In genomic region chr9:114779352-114779845, GRCh38 we compare ENCODE assay signal across 12 cellular contexts. TPM values are rescaled to one million over a fixed set of nuclear protein-coding genes. Genes with fewer than 3 reads are reported as not detected.
A peak's percentile ranks its signal among the peaks of the same experiment; 100 is the strongest.
DNase-seq lines count a peak whose midpoint lies in the region; ATAC-seq and TF ChIP-seq lines count a peak whose summit lies in the region.
"Had no signal": no experiment of that assay in that cellular context is flagged by ENCODE, and none has a peak within 500 bp of the region (broad histone marks: within the 10 kb centered on the region; RNA-seq: fewer than 3 reads in every experiment).

No MANE protein-coding gene starts in this region.

- H3K27me3 ChIP-seq in duodenal mucosa (ENCODE audit: control insufficient read depth in 1 of 2, insufficient read depth in 2 of 2, low read length in 2 of 2) (no peaks in the 10 kb centered on the region), osteoblast (ENCODE audit: insufficient read depth, low read length) (peaks cover 14% of the 10 kb centered on the region)

- TF ChIP-seq CTCF in osteoblast (IDR thresholded peaks at IDR 0.05; ENCODE audit: extremely low read depth, low read depth, low read length) (no peak), HFFc6 (IDR thresholded peaks at IDR 0.05) (no peak)

- H3K36me3 ChIP-seq in duodenal mucosa (ENCODE audit: control insufficient read depth in 1 of 2, insufficient read depth in 2 of 2, low read length in 2 of 2) (no peaks in the 10 kb centered on the region), osteoblast (ENCODE audit: insufficient read depth, low read length) (no peaks in the 10 kb centered on the region)
- H3K36me3 ChIP-seq: cardiac muscle cell had no signal

- H3K27ac Mint-ChIP-seq in HFFc6: no peak overlapping the region
- H3K27ac Mint-ChIP-seq in natural killer cell treated with Interleukin-12 subunit alpha and Interleukin-12 subunit beta and Interleukin-15 and Interleukin-18, amount 100 ng/mL, for 72 hours: no peak overlapping the region
- H3K27ac Mint-ChIP-seq: activated B cell treated with CpG ODN at 0.5 μM for 24 hours had no signal

- H3K4me1 Mint-ChIP-seq in HFFc6 (ENCODE audit: low read depth): no peaks in the 10 kb centered on the region; the same call in 1 of the 2 replicates
- no peaks in the 10 kb centered on the region for H3K4me1 Mint-ChIP-seq in natural killer cell treated with Interleukin-12 subunit alpha and Interleukin-12 subunit beta and Interleukin-15 and Interleukin-18, amount 100 ng/mL, for 72 hours (ENCODE audit: low read depth in 2 of 2)

- H3K27me3 Mint-ChIP-seq in HFFc6 (ENCODE audit: insufficient read depth): peaks cover 29% of the 10 kb centered on the region
- peaks cover 12 to 23% of the 10 kb centered on the region in 2 donors for H3K27me3 Mint-ChIP-seq in natural killer cell treated with Interleukin-12 subunit alpha and Interleukin-12 subunit beta and Interleukin-15 and Interleukin-18, amount 100 ng/mL, for 72 hours

- DNase-seq in Daoy (ENCODE audit: low read depth): peak; percentile 96
- DNase-seq in NCI-H510A treated with DMSO at 0.1 percent for 48 hours (lab: John Stamatoyannopoulos, UW): peak; percentile 63
- peak; percentile 73 for DNase-seq in osteoblast (ENCODE audit: insufficient read length, low spot score, missing footprints)
- no peak for DNase-seq in germinal center (ENCODE audit: low spot score)
- DNase-seq in HFFc6: no peak
- DNase-seq in natural killer cell treated with Interleukin-12 subunit alpha and Interleukin-12 subunit beta and Interleukin-15 and Interleukin-18, amount 100 ng/mL, for 72 hours (ENCODE audit: low spot score): no peak
- DNase-seq: activated B cell treated with CpG ODN at 0.5 μM for 24 hours, NCI-H2171 treated with DMSO at 0.1 percent for 48 hours, substantia nigra had no signal

- H3K9ac ChIP-seq in duodenal mucosa (ENCODE audit: low read depth in 1 of 2, low read length in 2 of 2): no peak overlapping the region

- H3K27ac ChIP-seq in duodenal mucosa (ENCODE audit: low read depth, low read length): peak overlapping the region; percentile 43
- no peak overlapping the region for H3K27ac ChIP-seq in osteoblast (ENCODE audit: low read depth, low read length)
- H3K27ac ChIP-seq: cardiac muscle cell had no signal

- H3K4me3 ChIP-seq in duodenal mucosa (ENCODE audit: low read depth in 1 of 2, low read length in 2 of 2) (no peak overlapping the region), osteoblast (ENCODE audit: insufficient read depth, low read length) (no peak overlapping the region)
- H3K4me3 ChIP-seq: cardiac muscle cell had no signal

- no peak overlapping the region for H3K4me3 Mint-ChIP-seq in HFFc6
- no peak overlapping the region for H3K4me3 Mint-ChIP-seq in natural killer cell treated with Interleukin-12 subunit alpha and Interleukin-12 subunit beta and Interleukin-15 and Interleukin-18, amount 100 ng/mL, for 72 hours
- H3K4me3 Mint-ChIP-seq: activated B cell treated with CpG ODN at 0.5 μM for 24 hours had no signal

- no peaks in the 10 kb centered on the region for H3K9me3 ChIP-seq in duodenal mucosa (ENCODE audit: control insufficient read depth in 1 of 2, low read length in 2 of 2)
- no peaks in the 10 kb centered on the region for H3K9me3 ChIP-seq in osteoblast (ENCODE audit: low read depth, low read length)

- 0 out of 2 replicates have a peak, but pooled peaks cover 3% of the 10 kb centered on the region for H3K36me3 Mint-ChIP-seq in HFFc6 (ENCODE audit: low read depth)
- H3K36me3 Mint-ChIP-seq in natural killer cell treated with Interleukin-12 subunit alpha and Interleukin-12 subunit beta and Interleukin-15 and Interleukin-18, amount 100 ng/mL, for 72 hours: peaks cover 4% of the 10 kb centered on the region

- no peaks in the 10 kb centered on the region for H4K20me1 ChIP-seq in osteoblast (ENCODE audit: insufficient read depth, low read length)

- H3K79me2 ChIP-seq in osteoblast (ENCODE audit: insufficient read depth, low read length): no peaks in the 10 kb centered on the region

- H3K9me3 Mint-ChIP-seq in HFFc6: no peaks in the 10 kb centered on the region
- no peaks in the 10 kb centered on the region for H3K9me3 Mint-ChIP-seq in natural killer cell treated with Interleukin-12 subunit alpha and Interleukin-12 subunit beta and Interleukin-15 and Interleukin-18, amount 100 ng/mL, for 72 hours
- H3K9me3 Mint-ChIP-seq: activated B cell treated with CpG ODN at 0.5 μM for 24 hours had no signal

- peak overlapping the region; percentile 14 for H3K4me2 ChIP-seq in osteoblast (ENCODE audit: insufficient read depth, low read length)

- no peak overlapping the region for H2AFZ ChIP-seq in osteoblast (ENCODE audit: low read length)

- H3K4me1 ChIP-seq in duodenal mucosa (ENCODE audit: control insufficient read depth in 1 of 2, insufficient read depth in 2 of 2, low read length in 2 of 2) (peaks cover 17 to 38% of the 10 kb centered on the region in 2 donors), osteoblast (ENCODE audit: insufficient read depth, low read length) (peaks cover 15% of the 10 kb centered on the region)

- ATAC-seq in GM21423 (IDR thresholded peaks at IDR 0.05; ENCODE audit: unreplicated experiment): no peak
- ATAC-seq in natural killer cell treated with Interleukin-12 subunit alpha and Interleukin-12 subunit beta and Interleukin-15 and Interleukin-18, amount 100 ng/mL, for 72 hours: no peak

RNA-seq across cellular contexts. Expression of gene TNFSF15, which starts 26.4 kb away (rescaled TPM):
- under 0.01 TPM in 1 of 2 replicates, not detected in the other for total RNA-seq in Daoy (2014; rRNA removed; shearing (Covaris generic))
- total RNA-seq in osteoblast: under 0.01 and 0.29 TPM in 2 replicates
- total RNA-seq in HFFc6 (2021; fragmentation: NEBNext Ultra II Directional; extraction: Animal tissue kit (Norgen Biotek cat#: 25700)): under 1 TPM in 5 of 6 experiments, not detected in 1; 0.02 to 0.21 (median 0.05) TPM
- under 1 TPM in 1 of 2 donors, not detected in 1; 0.08 TPM for total RNA-seq in natural killer cell treated with Interleukin-12 subunit alpha and Interleukin-12 subunit beta and Interleukin-15 and Interleukin-18, amount 100 ng/mL, for 72 hours
- total RNA-seq: cardiac muscle cell had no signal

Comparison
In these comparisons a context has a peak if more than half of its experiments do, and no peak if none do; other contexts are left out.
1. DNase-seq: peak in Daoy (single experiment), NCI-H510A treated with DMSO at 0.1 percent for 48 hours (single experiment) and osteoblast (single experiment); none in germinal center (single experiment), HFFc6 (single experiment) and natural killer cell treated with Interleukin-12 subunit alpha and Interleukin-12 subunit beta and Interleukin-15 and Interleukin-18, amount 100 ng/mL, for 72 hours (single experiment).